ENCODE assay signal across 15 cellular contexts in the genomic region with DNA sequence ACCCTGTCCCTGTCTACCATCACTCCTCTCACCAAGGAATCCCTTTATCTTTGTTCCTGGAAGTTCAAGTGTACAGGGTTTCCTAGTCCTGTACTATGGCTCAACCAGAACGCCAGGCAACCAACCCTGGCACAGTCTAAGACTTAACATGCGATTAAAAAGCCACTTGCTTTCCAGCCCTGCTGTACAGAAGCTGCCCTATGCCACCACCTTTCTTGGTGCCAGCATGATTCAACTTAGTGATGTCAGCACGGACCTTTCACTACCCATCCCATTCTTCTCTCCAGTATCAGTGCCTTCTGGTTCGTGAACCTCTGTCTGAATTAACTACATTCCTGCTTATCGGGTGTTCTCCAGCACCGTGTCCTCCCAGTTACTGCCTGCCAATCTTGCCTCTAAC.
"Had no signal": no experiment of that assay in that cellular context is flagged by ENCODE, and none has a peak within 500 bp of the region (broad histone marks: within the 10 kb centered on the region; RNA-seq: fewer than 3 reads in every experiment).

No MANE protein-coding gene starts in this region.

- H3K27ac ChIP-seq: breast epithelium, gastroesophageal sphincter, upper lobe of left lung had no signal

- H3K9me3 ChIP-seq: breast epithelium, gastroesophageal sphincter, upper lobe of left lung had no signal

- DNase-seq: activated B cell treated with CpG ODN at 0.5 μM for 24 hours; activated CD4-positive, alpha-beta T cell treated with anti-CD3 and anti-CD28 coated beads for 48 hours; activated CD8-positive, alpha-beta memory T cell treated with anti-CD3 and anti-CD28 coated beads, Interleukin-2, amount 50 U/mL, for 4 hours; activated CD8-positive, alpha-beta T cell treated with anti-CD3 and anti-CD28 coated beads, Interleukin-2, amount 10 ng/mL, durations not matched to agents 7 days and 5 days; activated gamma-delta T cell; activated T-cell treated with anti-CD3 and anti-CD28 coated beads, Interleukin-2, amount 50 U/mL, for 48 hours; aorta; dorsolateral prefrontal cortex; endodermal cell; naive thymus-derived CD4-positive, alpha-beta T cell; stimulated activated naive CD8-positive, alpha-beta T cell treated with anti-CD3 and anti-CD28 coated beads, Interleukin-15, amount 100 ng/mL, for 72 hours; T-helper 17 cell; upper lobe of left lung had no signal

- H3K4me3 ChIP-seq: breast epithelium, dorsolateral prefrontal cortex, gastroesophageal sphincter, upper lobe of left lung had no signal

- H3K36me3 ChIP-seq: breast epithelium, upper lobe of left lung had no signal

- ATAC-seq: activated CD8-positive, alpha-beta T cell treated with anti-CD3 and anti-CD28 coated beads, Interleukin-2, amount 10 ng/mL, durations not matched to agents 7 days and 5 days; gastroesophageal sphincter; naive thymus-derived CD4-positive, alpha-beta T cell; stimulated activated naive CD8-positive, alpha-beta T cell treated with anti-CD3 and anti-CD28 coated beads, Interleukin-15, amount 100 ng/mL, for 72 hours; T-helper 17 cell had no signal

- H3K4me1 ChIP-seq: breast epithelium had no signal

- H3K27me3 ChIP-seq: breast epithelium, dorsolateral prefrontal cortex, gastroesophageal sphincter, upper lobe of left lung had no signal
